24 cellular contexts compared by ENCODE assay signal in the genomic region with DNA sequence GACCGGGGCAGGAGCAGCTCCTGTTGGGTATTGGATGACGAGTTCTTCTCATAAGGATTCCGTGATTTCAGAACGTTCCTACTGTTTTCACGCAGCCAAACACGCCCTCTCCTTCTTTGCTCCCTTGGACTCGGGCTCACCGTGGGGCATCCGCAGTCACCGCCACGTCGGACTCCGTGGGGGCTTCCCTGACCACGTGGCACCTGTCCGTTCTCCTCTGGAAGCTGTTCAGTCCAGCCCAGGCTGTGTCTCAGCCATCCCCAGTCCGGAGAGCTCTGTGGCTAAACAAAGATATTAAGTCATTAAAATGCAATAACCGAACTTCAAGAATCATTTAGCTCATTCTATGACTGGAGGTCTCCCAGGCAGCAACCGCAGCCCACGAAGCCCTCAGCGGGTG.
A peak's percentile ranks its signal among the peaks of the same experiment; 100 is the strongest.
DNase-seq lines count a peak whose midpoint lies in the region; ATAC-seq and TF ChIP-seq lines count a peak whose summit lies in the region.
"Had no signal": no experiment of that assay in that cellular context is flagged by ENCODE, and none has a peak within 500 bp of the region (broad histone marks: within the 10 kb centered on the region; RNA-seq: fewer than 3 reads in every experiment).

No MANE protein-coding gene starts in this region.

- peaks cover 18% of the 10 kb centered on the region for H3K9me3 Mint-ChIP-seq in neural progenitor cell

- H4K20me1 ChIP-seq in neural progenitor cell (ENCODE audit: low read depth): no peaks in the 10 kb centered on the region

- TF ChIP-seq CTCF in neural progenitor cell (IDR thresholded peaks at IDR 0.05) (no peak), upper lobe of right lung (IDR thresholded peaks at IDR 0.05) (no peak)

- H2AFZ ChIP-seq in neural progenitor cell (replicated peaks): no peak overlapping the region

- no peak overlapping the region for H3K27ac ChIP-seq in iPS-20b (ENCODE audit: low read length)
- H3K27ac ChIP-seq in neural progenitor cell: no peak overlapping the region
- H3K27ac ChIP-seq in upper lobe of right lung: no peak overlapping the region
- H3K27ac ChIP-seq: 22Rv1, C4-2B, SK-N-MC had no signal

- H3K4me3 ChIP-seq in iPS-20b (ENCODE audit: low read length): peak overlapping the region; percentile 54; the same call in 1 of the 2 replicates
- peak overlapping the region; percentile 35 for H3K4me3 ChIP-seq in neural progenitor cell
- no peak overlapping the region for H3K4me3 ChIP-seq in upper lobe of right lung
- H3K4me3 ChIP-seq: SK-N-MC had no signal

- H3K4me2 ChIP-seq in neural progenitor cell: peak overlapping the region; percentile 81

- no peak for ATAC-seq in upper lobe of right lung
- ATAC-seq: CD8-positive, alpha-beta T cell; HCT116 had no signal

- H3K36me3 Mint-ChIP-seq in neural progenitor cell: no peaks in the 10 kb centered on the region
- H3K36me3 Mint-ChIP-seq: CD8-positive, alpha-beta T cell had no signal

- H3K36me3 ChIP-seq in iPS-20b (ENCODE audit: insufficient read depth, low read depth, low read length) (no peaks in the 10 kb centered on the region), neural progenitor cell (no peaks in the 10 kb centered on the region), upper lobe of right lung (no peaks in the 10 kb centered on the region)

- H3K4me1 ChIP-seq in iPS-20b (ENCODE audit: insufficient read depth, low read length) (peaks cover 13% of the 10 kb centered on the region), neural progenitor cell (peaks cover 28% of the 10 kb centered on the region), upper lobe of right lung (no peaks in the 10 kb centered on the region)
- H3K4me1 ChIP-seq: Caco-2 had no signal

- H3K27me3 Mint-ChIP-seq in neural progenitor cell (ENCODE audit: insufficient read depth, low read depth): peaks cover 22% of the 10 kb centered on the region
- H3K27me3 Mint-ChIP-seq: B cell had no signal

- peaks cover 27% of the 10 kb centered on the region for H3K27me3 ChIP-seq in iPS-20b (ENCODE audit: insufficient read depth, low read length)
- H3K27me3 ChIP-seq in neural progenitor cell: peaks cover 11% of the 10 kb centered on the region
- peaks cover 7% of the 10 kb centered on the region for H3K27me3 ChIP-seq in upper lobe of right lung

- H3K27ac Mint-ChIP-seq in neural progenitor cell: peak overlapping the region; percentile 93
- H3K27ac Mint-ChIP-seq: B cell; CD8-positive, alpha-beta T cell had no signal

- intact Hi-C loops in upper lobe of right lung (cut with DNase I): no loop called here

- no peak for TF ChIP-seq POLR2A in erythroblast (IDR thresholded peaks at IDR 0.05; ENCODE audit: low read length)

- H3K9ac ChIP-seq in iPS-20b (ENCODE audit: low read depth, low read length): no peak overlapping the region
- no peak overlapping the region for H3K9ac ChIP-seq in neural progenitor cell

- H3K9me3 ChIP-seq in iPS-20b (ENCODE audit: insufficient read depth, low read depth, low read length) (peaks cover 5% of the 10 kb centered on the region; the same call in 1 of the 2 replicates), neural progenitor cell (ENCODE audit: low read depth) (no peaks in the 10 kb centered on the region), upper lobe of right lung (no peaks in the 10 kb centered on the region)

- H3K4me3 Mint-ChIP-seq in neural progenitor cell: no peak overlapping the region
- H3K4me3 Mint-ChIP-seq: B cell; CD8-positive, alpha-beta T cell had no signal

- peaks cover 20% of the 10 kb centered on the region for H3F3A ChIP-seq in neural progenitor cell (ENCODE audit: low read depth)

- no peaks in the 10 kb centered on the region for H3K79me2 ChIP-seq in neural progenitor cell (ENCODE audit: low read depth)

- DNase-seq in NCI-H748 (lab: John Stamatoyannopoulos, UW; ENCODE audit: unreplicated experiment) (peak; percentile 62), NCI-H748 treated with DMSO at 0.1 percent for 48 hours (lab: John Stamatoyannopoulos, UW) (no peak), neural progenitor cell (ENCODE audit: low spot score) (no peak), upper lobe of right lung (peak; percentile 36), erythroblast (lab: John Stamatoyannopoulos, UW) (no peak), pons (ENCODE audit: low spot score) (no peak), nucleus accumbens (lab: John Stamatoyannopoulos, UW) (no peak)
- DNase-seq: Caco-2; CD8-positive, alpha-beta T cell; GOT3; Karpas-422; NCI-H1092 treated with DMSO at 0.1 percent for 48 hours; NCI-H1436; NCI-H187 treated with DMSO at 0.1 percent for 48 hours; NCI-H2107; NCI-H446; NCI-H526; SIG-M5 had no signal

- H3K4me1 Mint-ChIP-seq in neural progenitor cell: peaks cover 39% of the 10 kb centered on the region
- H3K4me1 Mint-ChIP-seq: B cell had no signal

Comparison
In these comparisons a context has a peak if more than half of its experiments do, and no peak if none do; other contexts are left out.
1. DNase-seq: peak in NCI-H748 (single experiment) and upper lobe of right lung (single experiment); none in NCI-H748 treated with DMSO at 0.1 percent for 48 hours (single experiment), neural progenitor cell (single experiment), erythroblast (0 of 2), pons (single experiment) and nucleus accumbens (0 of 56).